30 cellular contexts compared by ENCODE assay signal in the genomic region with DNA sequence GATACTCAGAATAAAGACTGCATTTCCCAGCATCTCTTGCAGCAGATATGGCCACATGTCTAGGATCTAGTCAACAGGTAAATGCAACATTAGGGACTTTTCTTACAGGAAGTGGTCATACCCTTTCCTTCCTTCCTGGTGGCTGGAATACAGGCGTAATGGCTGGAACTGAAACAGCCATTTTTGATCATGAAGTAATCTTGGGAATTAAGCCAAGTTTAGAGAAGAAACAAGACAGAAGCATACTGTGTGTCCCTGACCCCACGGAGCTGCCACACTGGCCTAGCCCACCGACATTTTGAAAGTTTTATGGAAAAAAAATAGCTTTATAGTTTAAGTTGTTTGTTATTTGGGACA.
"Had no signal": no experiment of that assay in that cellular context is flagged by ENCODE, and none has a peak within 500 bp of the region (broad histone marks: within the 10 kb centered on the region; RNA-seq: fewer than 3 reads in every experiment).

No MANE protein-coding gene starts in this region.

- H3K9me3 ChIP-seq: breast epithelium, colonic mucosa, gastrocnemius medialis had no signal

- H3K36me3 Mint-ChIP-seq: activated naive CD4-positive, alpha-beta T cell treated with anti-CD3 and anti-CD28 coated beads, Interleukin-2, amount 50 U/mL, for 72 hours; activated naive CD8-positive, alpha-beta T cell treated with anti-CD3 and anti-CD28 coated beads, Interleukin-2, amount 10 ng/mL, durations not matched to agents 7 days and 5 days; brain had no signal

- H3K4me1 Mint-ChIP-seq: activated CD4-positive, alpha-beta memory T cell treated with anti-CD3 and anti-CD28 coated beads, Interleukin-2, amount 10 ng/mL, durations not matched to agents 7 days and 5 days; activated CD4-positive, alpha-beta T cell treated with anti-CD3 and anti-CD28 coated beads, Interleukin-2, amount 10 ng/mL, durations not matched to agents 7 days and 5 days; activated naive CD8-positive, alpha-beta T cell treated with anti-CD3 and anti-CD28 coated beads, Interleukin-2, amount 10 ng/mL, durations not matched to agents 7 days and 5 days; activated T-helper 17 cell treated with anti-CD3 and anti-CD28 coated beads, Interleukin-2, amount 50 U/mL, for 72 hours had no signal

- H3K27ac Mint-ChIP-seq: activated CD4-positive, alpha-beta memory T cell treated with anti-CD3 and anti-CD28 coated beads, Interleukin-2, amount 10 ng/mL, durations not matched to agents 7 days and 5 days; activated CD4-positive, alpha-beta T cell treated with anti-CD3 and anti-CD28 coated beads, Interleukin-2, amount 10 ng/mL, durations not matched to agents 7 days and 5 days; activated naive CD4-positive, alpha-beta T cell treated with anti-CD3 and anti-CD28 coated beads for 36 hours; activated naive CD4-positive, alpha-beta T cell treated with anti-CD3 and anti-CD28 coated beads, Interleukin-2, amount 50 U/mL, for 72 hours; activated naive CD8-positive, alpha-beta T cell treated with anti-CD3 and anti-CD28 coated beads, Interleukin-2, amount 10 ng/mL, durations not matched to agents 7 days and 5 days; activated T-helper 17 cell treated with anti-CD3 and anti-CD28 coated beads, Interleukin-2, amount 50 U/mL, for 72 hours; brain; endodermal cell had no signal

- H3K36me3 ChIP-seq: ascending aorta, breast epithelium, cardiac muscle cell, colonic mucosa, esophagus muscularis mucosa, gastrocnemius medialis, heart left ventricle had no signal

- H3K27ac ChIP-seq: ascending aorta, breast epithelium, cardiac muscle cell, colonic mucosa, esophagus muscularis mucosa, foreskin keratinocyte, gastrocnemius medialis, heart left ventricle had no signal

- H3K4me1 ChIP-seq: ascending aorta, breast epithelium, colonic mucosa had no signal

- H3K4me3 Mint-ChIP-seq: activated CD4-positive, alpha-beta memory T cell treated with anti-CD3 and anti-CD28 coated beads, Interleukin-2, amount 10 ng/mL, durations not matched to agents 7 days and 5 days; activated CD4-positive, alpha-beta T cell treated with anti-CD3 and anti-CD28 coated beads, Interleukin-2, amount 10 ng/mL, durations not matched to agents 7 days and 5 days; activated naive CD4-positive, alpha-beta T cell treated with anti-CD3 and anti-CD28 coated beads for 36 hours; activated naive CD8-positive, alpha-beta T cell treated with anti-CD3 and anti-CD28 coated beads, Interleukin-2, amount 10 ng/mL, durations not matched to agents 7 days and 5 days; activated T-cell treated with anti-CD3 and anti-CD28 coated beads, Interleukin-2, amount 50 U/mL, for 4 hours; activated T-helper 17 cell treated with anti-CD3 and anti-CD28 coated beads, Interleukin-2, amount 50 U/mL, for 72 hours; brain; endodermal cell had no signal

- H3K4me3 ChIP-seq: ascending aorta, breast epithelium, cardiac muscle cell, colonic mucosa, esophagus muscularis mucosa, gastrocnemius medialis, heart left ventricle had no signal

- ATAC-seq: activated naive CD4-positive, alpha-beta T cell treated with anti-CD3 and anti-CD28 coated beads, Interleukin-2, amount 50 U/mL, for 72 hours; activated T-cell treated with anti-CD3 and anti-CD28 coated beads, Interleukin-2, amount 50 U/mL, for 4 hours; activated T-helper 17 cell treated with anti-CD3 and anti-CD28 coated beads, Interleukin-2, amount 50 U/mL, for 72 hours; foreskin keratinocyte; gastrocnemius medialis; heart left ventricle had no signal

- DNase-seq: activated CD4-positive, alpha-beta memory T cell treated with anti-CD3 and anti-CD28 coated beads, Interleukin-2, amount 10 ng/mL, durations not matched to agents 7 days and 5 days; activated CD4-positive, alpha-beta T cell treated with anti-CD3 and anti-CD28 coated beads for 1 hour; activated CD4-positive, alpha-beta T cell treated with anti-CD3 and anti-CD28 coated beads for 4 hours; activated CD4-positive, alpha-beta T cell treated with anti-CD3 and anti-CD28 coated beads, Interleukin-2, amount 10 ng/mL, durations not matched to agents 7 days and 5 days; activated CD4-positive, alpha-beta T cell treated with anti-CD3 and anti-CD28 coated beads, Interleukin-2, amount 50 U/mL, for 4 hours; activated CD8-positive, alpha-beta memory T cell treated with anti-CD3 and anti-CD28 coated beads, Interleukin-2, amount 50 U/mL, for 48 hours; activated effector memory CD4-positive, alpha-beta T cell treated with Interleukin-2 at 50 U/mL for 16 hours; activated gamma-delta T cell treated with Interleukin-2 at 50 U/mL for 16 hours; activated naive CD4-positive, alpha-beta T cell treated with anti-CD3 and anti-CD28 coated beads for 36 hours; activated naive CD8-positive, alpha-beta T cell treated with anti-CD3 and anti-CD28 coated beads, Interleukin-2, amount 10 ng/mL, durations not matched to agents 7 days and 5 days; activated T-cell treated with anti-CD3 and anti-CD28 coated beads for 4 hours; activated T-cell treated with anti-CD3 and anti-CD28 coated beads, Interleukin-2, amount 50 U/mL, for 4 hours; central memory CD4-positive, alpha-beta T cell; cerebellar nuclear complex; colonic mucosa; effector memory CD4-positive, alpha-beta T cell; erythroblast; foreskin keratinocyte; gastrocnemius medialis; glutamatergic neuron; heart left ventricle; T-helper 2 cell had no signal

- H3K9me3 Mint-ChIP-seq: activated CD4-positive, alpha-beta memory T cell treated with anti-CD3 and anti-CD28 coated beads, Interleukin-2, amount 10 ng/mL, durations not matched to agents 7 days and 5 days; activated CD4-positive, alpha-beta T cell treated with anti-CD3 and anti-CD28 coated beads, Interleukin-2, amount 10 ng/mL, durations not matched to agents 7 days and 5 days; activated naive CD4-positive, alpha-beta T cell treated with anti-CD3 and anti-CD28 coated beads for 36 hours; activated naive CD4-positive, alpha-beta T cell treated with anti-CD3 and anti-CD28 coated beads, Interleukin-2, amount 50 U/mL, for 72 hours; activated naive CD8-positive, alpha-beta T cell treated with anti-CD3 and anti-CD28 coated beads, Interleukin-2, amount 10 ng/mL, durations not matched to agents 7 days and 5 days; activated T-cell treated with anti-CD3 and anti-CD28 coated beads, Interleukin-2, amount 50 U/mL, for 4 hours; activated T-helper 17 cell treated with anti-CD3 and anti-CD28 coated beads, Interleukin-2, amount 50 U/mL, for 72 hours had no signal

- H3K27me3 ChIP-seq: ascending aorta, breast epithelium, cardiac muscle cell, colonic mucosa, foreskin keratinocyte, gastrocnemius medialis, heart left ventricle had no signal
